In the genomic region with DNA sequence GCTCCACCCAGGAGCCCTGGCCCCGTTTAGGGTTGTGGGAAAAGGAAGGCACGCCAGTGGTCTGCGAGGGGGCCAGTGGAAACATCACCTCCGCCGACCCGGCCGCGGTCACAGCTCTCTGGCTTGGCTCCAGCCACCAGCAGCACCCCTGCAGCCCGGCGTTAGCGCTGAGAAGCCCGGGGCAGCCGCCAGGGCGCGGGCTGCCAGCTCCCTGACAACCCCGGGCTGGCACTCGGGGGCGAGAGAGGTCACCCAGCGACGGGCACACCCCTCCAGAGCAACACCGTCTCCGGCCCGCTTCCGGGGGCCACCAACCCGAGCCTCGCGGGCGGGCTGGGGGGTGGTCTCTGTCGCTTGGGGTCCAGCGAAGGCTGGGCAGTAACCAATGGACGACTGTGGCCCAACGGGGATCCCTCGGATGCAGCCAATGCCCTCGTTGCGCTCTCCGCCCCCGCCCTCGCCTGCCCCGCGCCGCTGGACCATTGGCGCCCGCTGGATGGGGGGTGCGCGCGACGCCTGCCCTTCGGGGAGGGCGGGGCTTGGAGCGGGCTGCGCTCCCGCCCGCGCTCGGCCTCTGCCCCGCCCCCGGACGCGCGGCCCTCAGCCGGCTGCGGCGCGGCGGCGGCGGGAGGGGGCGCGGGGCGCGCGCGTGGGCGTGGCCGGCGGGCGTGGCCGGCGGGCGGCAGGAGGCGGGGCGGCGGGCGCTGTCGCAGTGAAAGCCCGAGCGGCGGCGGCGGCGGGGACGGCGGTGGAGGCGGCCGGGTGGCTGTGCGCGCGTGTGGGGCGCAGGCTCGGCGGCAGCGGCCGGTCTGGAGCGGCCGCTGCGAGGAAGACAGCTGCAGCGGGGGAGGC, we compare ENCODE assay signal across 8 cellular contexts. TPM values are rescaled to one million over a fixed set of nuclear protein-coding genes. Genes with fewer than 3 reads are reported as not detected.
DNase-seq lines count a peak whose midpoint lies in the region; TF ChIP-seq lines count a peak whose summit lies in the region.

A gene (plus strand): TSS at position 712 of the 852 bp plus-strand sequence. CDS start 1,007 bp downstream, outside the sequence.

- intact Hi-C loops in cardiac septum (cut with DNase I), result loop anchor here (2.0 to 5.0 kb wide), 4 partner anchors 41 to 182 kb away; a partner anchor contains a TSS

- H3K4me3 ChIP-seq in H7 (ENCODE audit: insufficient read depth, low read depth, low read length), result peak within 1 kb of the TSS; percentile 82
- peak within 1 kb of the TSS; percentile 65 for H3K4me3 ChIP-seq in SU-DHL-6 (ENCODE audit: insufficient read depth, low read length, poor library complexity, severe bottlenecking)
- peak within 1 kb of the TSS; percentile 82 for H3K4me3 ChIP-seq in adipocyte (ENCODE audit: low read length)
- H3K4me3 ChIP-seq in parathyroid adenoma (ENCODE audit: low read depth, low read length), result peak within 1 kb of the TSS; percentile 74
- H3K4me3 ChIP-seq in tibial nerve, result peak within 1 kb of the TSS; percentile 73 to 89 (median 82)

- H3K9me2 ChIP-seq in SU-DHL-6 (replicated peaks; ENCODE audit: insufficient read depth, low read length), result no peaks in the 10 kb centered on the region

- 0 to 1% methylated on average over 37 to 95 of the region's 107 CpGs for WGBS in tibial nerve, 2 donors

- TF ChIP-seq CTCF in SU-DHL-6 (IDR thresholded peaks at IDR 0.05; ENCODE audit: insufficient read depth, low read length, poor library complexity, severe bottlenecking) (peak; percentile 9), parathyroid adenoma (IDR thresholded peaks at IDR 0.05) (peak; percentile 47), tibial nerve (IDR thresholded peaks at IDR 0.05) (peak; percentile 21 to 74 (median 50))

- H3K27ac ChIP-seq in SU-DHL-6 (ENCODE audit: low read depth, low read length) (no peak within 1 kb of the TSS; the same call in 1 of the 2 replicates), parathyroid adenoma (peak within 1 kb of the TSS; percentile 64), tibial nerve (peak within 1 kb of the TSS; percentile 69 to 90 (median 82))

- peak within 1 kb of the TSS; percentile 89 for H3K4me2 ChIP-seq in SU-DHL-6 (ENCODE audit: low read depth, low read length, poor library complexity, severe bottlenecking)
- peak within 1 kb of the TSS; percentile 95 for H3K4me2 ChIP-seq in parathyroid adenoma (ENCODE audit: low read length)

- H3K9ac ChIP-seq in SU-DHL-6 (ENCODE audit: low read length) (peak within 1 kb of the TSS; percentile 67), adipocyte (ENCODE audit: low read length) (peak within 1 kb of the TSS; percentile 83), parathyroid adenoma (no peak within 1 kb of the TSS)

- no peaks in the 10 kb centered on the region for H3K79me2 ChIP-seq in SU-DHL-6 (ENCODE audit: insufficient read depth, low read length)
- H3K79me2 ChIP-seq in parathyroid adenoma, result no peaks in the 10 kb centered on the region

- H3F3A ChIP-seq in SU-DHL-6 (ENCODE audit: insufficient read depth), result peaks cover 4% of the 10 kb centered on the region; the same call in 1 of the 2 replicates

- H4K20me1 ChIP-seq in SU-DHL-6 (ENCODE audit: low read depth, low read length), result no peaks in the 10 kb centered on the region

- H2AFZ ChIP-seq in SU-DHL-6 (ENCODE audit: low read depth, low read length, severe bottlenecking) (peak within 1 kb of the TSS; percentile 78), parathyroid adenoma (peak within 1 kb of the TSS; percentile 83)

- H3K27me3 ChIP-seq in H7 (ENCODE audit: control insufficient read depth, insufficient read depth, low read length), result peaks cover 20% of the 10 kb centered on the region
- H3K27me3 ChIP-seq in SU-DHL-6 (ENCODE audit: low read length), result no peaks in the 10 kb centered on the region
- H3K27me3 ChIP-seq in adipocyte (replicated peaks; ENCODE audit: control insufficient read depth, insufficient read depth, low read length), result peaks cover 12% of the 10 kb centered on the region
- no peaks in the 10 kb centered on the region for H3K27me3 ChIP-seq in parathyroid adenoma (ENCODE audit: control insufficient read depth, insufficient read depth, low read length)
- no peaks in the 10 kb centered on the region for H3K27me3 ChIP-seq in tibial nerve

- peaks cover 26% of the 10 kb centered on the region for H3K4me1 ChIP-seq in adipocyte (ENCODE audit: control insufficient read depth, insufficient read depth, low read length)
- no peaks in the 10 kb centered on the region for H3K4me1 ChIP-seq in parathyroid adenoma
- peaks cover 0 to 53% (median 20%) of the 10 kb centered on the region in 4 donors for H3K4me1 ChIP-seq in tibial nerve

- peak in 1 of 2 donors; percentile 47 for TF ChIP-seq EP300 in tibial nerve (IDR thresholded peaks at IDR 0.05)

- TF ChIP-seq POLR2A in tibial nerve (IDR thresholded peaks at IDR 0.05), result peak in 1 of 2 donors; percentile 51

- no peaks in the 10 kb centered on the region for H3K9me3 ChIP-seq in SU-DHL-6 (ENCODE audit: insufficient read depth, low read length)
- no peaks in the 10 kb centered on the region for H3K9me3 ChIP-seq in adipocyte (ENCODE audit: control insufficient read depth, low read length)
- H3K9me3 ChIP-seq in parathyroid adenoma (ENCODE audit: control insufficient read depth, low read length), result no peaks in the 10 kb centered on the region
- H3K9me3 ChIP-seq in tibial nerve, result no peaks in the 10 kb centered on the region

- no peaks in the 10 kb centered on the region for H3K36me3 ChIP-seq in H7 (replicated peaks; ENCODE audit: control insufficient read depth, insufficient read depth, low read length)
- no peaks in the 10 kb centered on the region for H3K36me3 ChIP-seq in SU-DHL-6 (ENCODE audit: low read length)
- H3K36me3 ChIP-seq in adipocyte (ENCODE audit: control insufficient read depth, insufficient read depth, low read length, severe bottlenecking), result no peaks in the 10 kb centered on the region
- H3K36me3 ChIP-seq in parathyroid adenoma (ENCODE audit: control insufficient read depth, insufficient read depth, low read length), result no peaks in the 10 kb centered on the region
- no peaks in the 10 kb centered on the region for H3K36me3 ChIP-seq in tibial nerve

- DNase-seq in ELF-1 (ENCODE audit: low read depth, low spot score) (peak; percentile 89), H7 (peak; percentile 99), NAMALWA (ENCODE audit: low spot score) (peak; percentile 77), adipocyte (ENCODE audit: low read depth) (peak; percentile 95), cardiac septum (ENCODE audit: low spot score) (peak; percentile 93), tibial nerve (ENCODE audit: low spot score in 2 of 2) (peak; percentile 69 to 75)

RNA-seq across cellular contexts. Expression of the gene that starts here (rescaled TPM):
- total RNA-seq in H7 (2014; rRNA removed; shearing (Covaris generic)), result 19.5 and 25.6 TPM in 2 replicates
- total RNA-seq in cardiac septum (16.7 TPM), tibial nerve (10 to 100 TPM; 14.6 to 25.1 (median 17.5) TPM)
